Comparison of ENCODE assay signal across 20 cellular contexts in genomic region chrX:11687157-11687556, GRCh38. TPM values are rescaled to one million over a fixed set of nuclear protein-coding genes. Genes with fewer than 3 reads are reported as not detected.
DNase-seq lines count a peak whose midpoint lies in the region; ATAC-seq, FAIRE-seq and TF ChIP-seq lines count a peak whose summit lies in the region.
"Had no signal": no experiment of that assay in that cellular context is flagged by ENCODE, and none has a peak within 500 bp of the region (broad histone marks: within the 10 kb centered on the region; RNA-seq: fewer than 3 reads in every experiment).

No MANE protein-coding gene starts in this region.

- H3K79me2 ChIP-seq in SK-N-SH (ENCODE audit: insufficient read depth) = no peaks in the 10 kb centered on the region

- no peak for TF ChIP-seq POLR2A in GM12892 (IDR thresholded peaks at IDR 0.05; ENCODE audit: low read depth, low read length)

- no peaks in the 10 kb centered on the region for H3K9me3 ChIP-seq in SK-N-SH
- no peaks in the 10 kb centered on the region for H3K9me3 ChIP-seq in mesenchymal stem cell (ENCODE audit: control insufficient read depth, low read length)
- H3K9me3 ChIP-seq: A549 had no signal

- H2AFZ ChIP-seq in SK-N-SH (ENCODE audit: low read depth) = no peak overlapping the region
- no peak overlapping the region for H2AFZ ChIP-seq in mesenchymal stem cell (ENCODE audit: low read depth, low read length)

- H4K8ac ChIP-seq in mesenchymal stem cell (ENCODE audit: low read length) = peak overlapping the region; percentile 69

- no peak overlapping the region for H3K14ac ChIP-seq in mesenchymal stem cell (ENCODE audit: low read length in 2 of 2)

- no peaks in the 10 kb centered on the region for H3K79me1 ChIP-seq in mesenchymal stem cell (replicated peaks; ENCODE audit: low read length, poor library complexity, severe bottlenecking)

- FAIRE-seq in GM12892 (lab: Jason Lieb, UNC) = peak; percentile 53
- FAIRE-seq: A549, GM19239, H1 had no signal

- H3K4ac ChIP-seq in mesenchymal stem cell (ENCODE audit: low read depth in 1 of 2, low read length in 2 of 2) = no peak overlapping the region

- ATAC-seq in SK-N-SH treated with all-trans-retinoic acid at 6 μM for 48 hours = no peak
- no peak for ATAC-seq in GM18517 (IDR thresholded peaks at IDR 0.05; ENCODE audit: unreplicated experiment)
- ATAC-seq: A549 had no signal

- WGBS in SK-N-SH (ENCODE audit: low lambda C conversion rate) = 3% methylated on average over 2 of the region's 2 CpGs
- 7% methylated on average over 2 of the region's 2 CpGs for WGBS in mesenchymal stem cell

- H3K18ac ChIP-seq in mesenchymal stem cell (ENCODE audit: low read depth in 1 of 2, low read length in 2 of 2) = peak overlapping the region in 1 of 2 experiments; percentile 54

- H3K9ac ChIP-seq in SK-N-SH = no peak overlapping the region
- H3K9ac ChIP-seq in mesenchymal stem cell (ENCODE audit: low read length) = no peak overlapping the region
- H3K9ac ChIP-seq: BLaER1 treated with 17β-estradiol and CSF1 and Interleukin-3, amounts not matched to agents 10 nM and 100 nM had no signal

- no peaks in the 10 kb centered on the region for H3K36me3 ChIP-seq in SK-N-SH (replicated peaks in 1 of 2; ENCODE audit: control insufficient read depth in 1 of 2, insufficient read depth in 2 of 2, low read length in 1 of 2)
- H3K36me3 ChIP-seq in mesenchymal stem cell (ENCODE audit: control insufficient read depth in 1 of 2, insufficient read depth in 2 of 2, low read depth in 1 of 2, low read length in 2 of 2) = no peaks in the 10 kb centered on the region
- H3K36me3 ChIP-seq: BLaER1 treated with 17β-estradiol and CSF1 and Interleukin-3, amounts not matched to agents 10 nM and 100 nM had no signal

- H2BK15ac ChIP-seq in mesenchymal stem cell (ENCODE audit: low read depth, poor library complexity, severe bottlenecking) = no peak overlapping the region

- no peak overlapping the region for H3K27ac ChIP-seq in SK-N-SH (ENCODE audit: low read depth in 2 of 2, low read length in 1 of 2)
- no peak overlapping the region for H3K27ac ChIP-seq in mesenchymal stem cell (ENCODE audit: low read length, poor library complexity, severe bottlenecking)
- H3K27ac ChIP-seq: 22Rv1; A549; BLaER1 treated with 17β-estradiol and CSF1 and Interleukin-3, amounts not matched to agents 10 nM and 100 nM; HL-60 had no signal

- H2BK5ac ChIP-seq in mesenchymal stem cell (ENCODE audit: low read depth, low read length, poor library complexity, severe bottlenecking) = no peak overlapping the region

- peak overlapping the region; percentile 39 for H4K91ac ChIP-seq in mesenchymal stem cell (ENCODE audit: low read length)

- no peaks in the 10 kb centered on the region for H4K20me1 ChIP-seq in SK-N-SH (ENCODE audit: insufficient read depth)

- H3K4me1 ChIP-seq in SK-N-SH (ENCODE audit: control insufficient read depth in 1 of 2, insufficient read depth in 2 of 2, low read depth in 1 of 2, low read length in 1 of 2) (peaks cover 0 to 6% of the 10 kb centered on the region in 2 experiments; a peak in 1 of 4 replicates), mesenchymal stem cell (ENCODE audit: control insufficient read depth, insufficient read depth, low read depth, low read length) (no peaks in the 10 kb centered on the region)
- H3K4me1 ChIP-seq: A549; BLaER1 treated with 17β-estradiol and CSF1 and Interleukin-3, amounts not matched to agents 10 nM and 100 nM had no signal

- CTCF ChIA-PET in SK-N-SH (lab: Yijun Ruan, JAX) = no interaction called here

- no peak overlapping the region for H3K4me3 ChIP-seq in SK-N-SH (ENCODE audit: low read depth in 2 of 2, low read length in 1 of 2)
- H3K4me3 ChIP-seq in mesenchymal stem cell (ENCODE audit: insufficient read depth in 1 of 2, low read depth in 1 of 2, low read length in 2 of 2) = no peak overlapping the region
- H3K4me3 ChIP-seq: A549; BLaER1 treated with 17β-estradiol and CSF1 and Interleukin-3, amounts not matched to agents 10 nM and 100 nM had no signal

- no peak for TF ChIP-seq RAD21 in SK-N-SH (IDR thresholded peaks at IDR 0.05; ENCODE audit: low read length)

- peak overlapping the region; percentile 19 for H2BK120ac ChIP-seq in mesenchymal stem cell (ENCODE audit: low read depth, low read length)

- no peak overlapping the region for H2AK5ac ChIP-seq in mesenchymal stem cell (ENCODE audit: low read length, severe bottlenecking)

- no peaks in the 10 kb centered on the region; the same call in 1 of the 2 replicates for H3K9me2 ChIP-seq in SK-N-SH

- peak; percentile 40 for DNase-seq in SK-N-SH
- DNase-seq in GM12892 (ENCODE audit: insufficient read length) = no peak
- no peak for DNase-seq in mesenchymal stem cell
- DNase-seq in NCI-H748 (lab: John Stamatoyannopoulos, UW; ENCODE audit: unreplicated experiment) = no peak
- no peak for DNase-seq in occipital lobe (lab: John Stamatoyannopoulos, UW)
- DNase-seq: CD8-positive, alpha-beta memory T cell; COR-L47; DMS 273 treated with DMSO at 0.1 percent for 48 hours; DMS53; DND-41; EL; H9 had no signal

- H3K27me3 ChIP-seq in SK-N-SH (ENCODE audit: insufficient read depth) (no peaks in the 10 kb centered on the region), mesenchymal stem cell (ENCODE audit: control insufficient read depth in 1 of 2, insufficient read depth in 1 of 2, low read length in 2 of 2) (no peaks in the 10 kb centered on the region)

- TF ChIP-seq CTCF in SK-N-SH (IDR thresholded peaks at IDR 0.05) = no peak

- H2BK12ac ChIP-seq in mesenchymal stem cell (ENCODE audit: low read length in 2 of 2) = peak overlapping the region in 1 of 2 experiments; percentile 39

- H3K4me2 ChIP-seq in SK-N-SH (no peak overlapping the region), mesenchymal stem cell (ENCODE audit: low read length, poor library complexity, severe bottlenecking) (no peak overlapping the region)
- H3K4me2 ChIP-seq: A549; BLaER1 treated with 17β-estradiol and CSF1 and Interleukin-3, amounts not matched to agents 10 nM and 100 nM had no signal

- no peaks in the 10 kb centered on the region for H3F3A ChIP-seq in SK-N-SH (replicated peaks; ENCODE audit: insufficient read depth)

- POLR2A ChIA-PET in SK-N-SH (lab: Yijun Ruan, JAX) = no interaction called here

- no peak overlapping the region for H3K23ac ChIP-seq in mesenchymal stem cell (ENCODE audit: low read length in 2 of 2)

- TF ChIP-seq EP300 in SK-N-SH (IDR thresholded peaks at IDR 0.05; ENCODE audit: borderline replicate concordance in 1 of 2, low read depth in 1 of 2, low read length in 1 of 2) = peak in 1 of 2 experiments; percentile 48; a peak in 1 of 4 replicates

TF ChIP-seq in SK-N-SH, 30 proteins besides CTCF, POLR2A, EP300 and RAD21:
- peak; percentile 20 for TF ChIP-seq CHD2 (IDR thresholded peaks at IDR 0.05; ENCODE audit: low read length, partially characterized antibody)
- peak; percentile 57 for TF ChIP-seq RCOR1 (IDR thresholded peaks at IDR 0.05; ENCODE audit: low read length)
- no peak for TF ChIP-seq RFX5 (IDR thresholded peaks at IDR 0.05; ENCODE audit: low read length)
- TF ChIP-seq GATA2 (CRISPR knock-in tag; IDR thresholded peaks at IDR 0.05) = peak; percentile 85
- no peak for TF ChIP-seq SIN3A (IDR thresholded peaks at IDR 0.05; ENCODE audit: borderline replicate concordance, low read depth, low read length)

TF ChIP-seq in SK-N-SH treated with all-trans-retinoic acid at 6 μM for 48 hours, 23 proteins besides CTCF, POLR2A, EP300 and RAD21 (continues in another document):
- TF ChIP-seq ZNF8 (CRISPR knock-in tag; IDR thresholded peaks at IDR 0.05) = no peak
- no peak for TF ChIP-seq CSDC2 (CRISPR knock-in tag; IDR thresholded peaks at IDR 0.05)
- no peak for TF ChIP-seq TOX (CRISPR knock-in tag; IDR thresholded peaks at IDR 0.05; ENCODE audit: borderline replicate concordance)
- TF ChIP-seq SNAI2 (CRISPR knock-in tag; IDR thresholded peaks at IDR 0.05) = no peak
- TF ChIP-seq GLIS3 (CRISPR knock-in tag; IDR thresholded peaks at IDR 0.05) = no peak
- TF ChIP-seq ZNF565 (CRISPR knock-in tag; conservative IDR thresholded peaks at IDR 0.05; ENCODE audit: low read depth) = no peak
- no peak for TF ChIP-seq PPARA (CRISPR knock-in tag; IDR thresholded peaks at IDR 0.05; ENCODE audit: borderline replicate concordance)
- TF ChIP-seq ESRRG (CRISPR knock-in tag; IDR thresholded peaks at IDR 0.05) = no peak
- TF ChIP-seq, protein P1, sequence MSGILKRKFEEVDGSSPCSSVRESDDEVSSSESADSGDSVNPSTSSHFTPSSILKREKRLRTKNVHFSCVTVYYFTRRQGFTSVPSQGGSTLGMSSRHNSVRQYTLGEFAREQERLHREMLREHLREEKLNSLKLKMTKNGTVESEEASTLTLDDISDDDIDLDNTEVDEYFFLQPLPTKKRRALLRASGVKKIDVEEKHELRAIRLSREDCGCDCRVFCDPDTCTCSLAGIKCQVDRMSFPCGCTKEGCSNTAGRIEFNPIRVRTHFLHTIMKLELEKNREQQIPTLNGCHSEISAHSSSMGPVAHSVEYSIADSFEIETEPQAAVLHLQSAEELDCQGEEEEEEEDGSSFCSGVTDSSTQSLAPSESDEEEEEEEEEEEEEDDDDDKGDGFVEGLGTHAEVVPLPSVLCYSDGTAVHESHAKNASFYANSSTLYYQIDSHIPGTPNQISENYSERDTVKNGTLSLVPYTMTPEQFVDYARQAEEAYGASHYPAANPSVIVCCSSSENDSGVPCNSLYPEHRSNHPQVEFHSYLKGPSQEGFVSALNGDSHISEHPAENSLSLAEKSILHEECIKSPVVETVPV (CRISPR knock-in tag; IDR thresholded peaks at IDR 0.05) = no peak
- no peak for TF ChIP-seq PATZ1 (CRISPR knock-in tag; IDR thresholded peaks at IDR 0.05; ENCODE audit: borderline replicate concordance)
- TF ChIP-seq ZFP3 (CRISPR knock-in tag; IDR thresholded peaks at IDR 0.05) = no peak

RNA-seq across cellular contexts. Expression of gene ARHGAP6, which starts 21.4 kb away (rescaled TPM):
- polyA plus RNA-seq in SK-N-SH (2012; rRNA removed) = 0.16 and 0.29 TPM in 2 replicates
- polyA plus RNA-seq in SK-N-SH (2012; cell fraction: cytosol; rRNA removed) = 0.22 and 0.23 TPM in 2 replicates
- polyA plus RNA-seq in SK-N-SH (2012; cell fraction: nucleus; rRNA removed) = 0.35 and 0.41 TPM in 2 replicates
- 3.4 TPM for polyA plus RNA-seq in GM12892 (2012; ENCODE audit: missing spikeins)
- 13.8 TPM for polyA plus RNA-seq in mesenchymal stem cell (2013, experiment 1 of 2)
- 13.6 TPM for polyA plus RNA-seq in mesenchymal stem cell (2013, experiment 2 of 2)
- 0.78 TPM for total RNA-seq in occipital lobe
- total RNA-seq: CD8-positive, alpha-beta memory T cell had no signal
- polyA plus RNA-seq: CD8-positive, alpha-beta memory T cell had no signal
